21 cellular contexts compared by ENCODE assay signal in genomic region chr3:171495413-171495812, GRCh38. TPM values are rescaled to one million over a fixed set of nuclear protein-coding genes. Genes with fewer than 3 reads are reported as not detected.
A peak's percentile ranks its signal among the peaks of the same experiment; 100 is the strongest.
DNase-seq lines count a peak whose midpoint lies in the region; ATAC-seq and TF ChIP-seq lines count a peak whose summit lies in the region.
"Had no signal": no experiment of that assay in that cellular context is flagged by ENCODE, and none has a peak within 500 bp of the region (broad histone marks: within the 10 kb centered on the region; RNA-seq: fewer than 3 reads in every experiment).

No MANE protein-coding gene starts in this region.

- ATAC-seq in left lung, result peak; percentile 64

- no peak overlapping the region for H3K4me2 ChIP-seq in Karpas-422 (ENCODE audit: low read depth, low read length, poor library complexity, severe bottlenecking)

- H3K4me3 ChIP-seq in left lung, result no peak overlapping the region
- no peak overlapping the region for H3K4me3 ChIP-seq in Karpas-422 (ENCODE audit: low read length)
- H3K4me3 ChIP-seq: Peyer's patch, SJSA1 had no signal

- CTCF ChIA-PET in activated naive CD4-positive, alpha-beta T cell treated with anti-CD3 and anti-CD28 coated beads for 36 hours (lab: Charles Lee), result no interaction called here

- intact Hi-C loops in activated naive CD4-positive, alpha-beta T cell treated with anti-CD3 and anti-CD28 coated beads for 36 hours (cut with micrococcal nuclease), result no loop called here
- intact Hi-C loops in left lung (cut with DNase I), result no loop called here
- intact Hi-C loops in CD14-positive monocyte (cut with micrococcal nuclease), result no loop called here

- no peaks in the 10 kb centered on the region for H3K79me2 ChIP-seq in Karpas-422 (ENCODE audit: low read length)

- peaks cover 0 to 6% of the 10 kb centered on the region in 2 donors for H3K4me1 ChIP-seq in left lung
- H3K4me1 ChIP-seq in Karpas-422 (ENCODE audit: low read length), result no peaks in the 10 kb centered on the region
- H3K4me1 ChIP-seq: Caco-2, Peyer's patch, SJSA1 had no signal

- H3K36me3 ChIP-seq in left lung, result no peaks in the 10 kb centered on the region
- H3K36me3 ChIP-seq in Karpas-422 (ENCODE audit: insufficient read depth, low read length), result no peaks in the 10 kb centered on the region
- H3K36me3 ChIP-seq: Peyer's patch, SJSA1 had no signal

- H3K27me3 Mint-ChIP-seq in T-helper 1 cell treated with Interleukin-12 subunit alpha and Interleukin-12 subunit beta and Interleukin-4 antibody, amounts not matched to agents 30 μg/mL and 1 μg/mL, for 36 hours (ENCODE audit: low read depth), result no peaks in the 10 kb centered on the region
- no peaks in the 10 kb centered on the region for H3K27me3 Mint-ChIP-seq in activated naive CD4-positive, alpha-beta T cell treated with anti-CD3 and anti-CD28 coated beads, Interleukin-2, amount 50 U/mL, for 24 hours
- H3K27me3 Mint-ChIP-seq in activated naive CD4-positive, alpha-beta T cell treated with anti-CD3 and anti-CD28 coated beads for 36 hours (ENCODE audit: low read depth), result no peaks in the 10 kb centered on the region
- H3K27me3 Mint-ChIP-seq in CD14-positive monocyte (ENCODE audit: low read depth in 3 of 3), result no peaks in the 10 kb centered on the region
- H3K27me3 Mint-ChIP-seq: IgD-negative memory B cell had no signal

- H3K27me3 ChIP-seq in left lung, result no peaks in the 10 kb centered on the region
- no peaks in the 10 kb centered on the region for H3K27me3 ChIP-seq in Karpas-422 (ENCODE audit: low read length)
- H3K27me3 ChIP-seq: Peyer's patch, SJSA1 had no signal

- peaks cover 42% of the 10 kb centered on the region for H3K4me1 Mint-ChIP-seq in T-helper 1 cell treated with Interleukin-12 subunit alpha and Interleukin-12 subunit beta and Interleukin-4 antibody, amounts not matched to agents 30 μg/mL and 1 μg/mL, for 36 hours (ENCODE audit: low read depth)
- H3K4me1 Mint-ChIP-seq in activated naive CD4-positive, alpha-beta T cell treated with anti-CD3 and anti-CD28 coated beads, Interleukin-2, amount 50 U/mL, for 24 hours, result peaks cover 68% of the 10 kb centered on the region
- peaks cover 39% of the 10 kb centered on the region for H3K4me1 Mint-ChIP-seq in activated naive CD4-positive, alpha-beta T cell treated with anti-CD3 and anti-CD28 coated beads for 36 hours (ENCODE audit: low read depth)
- H3K4me1 Mint-ChIP-seq in CD14-positive monocyte, result peaks cover 9% of the 10 kb centered on the region

- TF ChIP-seq CTCF in left lung (IDR thresholded peaks at IDR 0.05), result no peak
- TF ChIP-seq CTCF in CD14-positive monocyte (IDR thresholded peaks at IDR 0.05), result no peak

- peak overlapping the region; percentile 89 for H3K27ac Mint-ChIP-seq in T-helper 1 cell treated with Interleukin-12 subunit alpha and Interleukin-12 subunit beta and Interleukin-4 antibody, amounts not matched to agents 30 μg/mL and 1 μg/mL, for 36 hours
- H3K27ac Mint-ChIP-seq in activated naive CD4-positive, alpha-beta T cell treated with anti-CD3 and anti-CD28 coated beads, Interleukin-2, amount 50 U/mL, for 24 hours, result peak overlapping the region; percentile 90
- H3K27ac Mint-ChIP-seq in activated naive CD4-positive, alpha-beta T cell treated with anti-CD3 and anti-CD28 coated beads for 36 hours, result no peak overlapping the region
- no peak overlapping the region for H3K27ac Mint-ChIP-seq in CD14-positive monocyte

- H3K9me2 ChIP-seq in Karpas-422 (replicated peaks; ENCODE audit: insufficient read depth, low read length), result no peaks in the 10 kb centered on the region

- no peak overlapping the region for H3K4me3 Mint-ChIP-seq in T-helper 1 cell treated with Interleukin-12 subunit alpha and Interleukin-12 subunit beta and Interleukin-4 antibody, amounts not matched to agents 30 μg/mL and 1 μg/mL, for 36 hours
- H3K4me3 Mint-ChIP-seq in activated naive CD4-positive, alpha-beta T cell treated with anti-CD3 and anti-CD28 coated beads, Interleukin-2, amount 50 U/mL, for 24 hours, result no peak overlapping the region
- H3K4me3 Mint-ChIP-seq in activated naive CD4-positive, alpha-beta T cell treated with anti-CD3 and anti-CD28 coated beads for 36 hours, result no peak overlapping the region
- H3K4me3 Mint-ChIP-seq in CD14-positive monocyte, result no peak overlapping the region
- H3K4me3 Mint-ChIP-seq: IgD-negative memory B cell had no signal

- DNase-seq in T-helper 1 cell, result no peak
- no peak for DNase-seq in activated naive CD4-positive, alpha-beta T cell treated with anti-CD3 and anti-CD28 coated beads for 36 hours
- DNase-seq in left lung, result no peak
- no peak for DNase-seq in CD14-positive monocyte (ENCODE audit: low spot score)
- no peak for DNase-seq in Karpas-422
- DNase-seq: 8988T, AML-193, C1 segment of cervical spinal cord, Caco-2, DMS 273 treated with DMSO at 0.1 percent for 48 hours, DMS79 treated with DMSO at 0.1 percent for 48 hours, MV-4-11, NCI-H1105 treated with DMSO at 0.1 percent for 48 hours, NCI-H2081, NCI-H446, Peyer's patch had no signal

- no peaks in the 10 kb centered on the region for H4K20me1 ChIP-seq in Karpas-422 (ENCODE audit: insufficient read depth, low read depth, low read length)

- H3K9me3 Mint-ChIP-seq in T-helper 1 cell treated with Interleukin-12 subunit alpha and Interleukin-12 subunit beta and Interleukin-4 antibody, amounts not matched to agents 30 μg/mL and 1 μg/mL, for 36 hours, result no peaks in the 10 kb centered on the region
- H3K9me3 Mint-ChIP-seq in activated naive CD4-positive, alpha-beta T cell treated with anti-CD3 and anti-CD28 coated beads, Interleukin-2, amount 50 U/mL, for 24 hours, result no peaks in the 10 kb centered on the region
- H3K9me3 Mint-ChIP-seq in activated naive CD4-positive, alpha-beta T cell treated with anti-CD3 and anti-CD28 coated beads for 36 hours, result no peaks in the 10 kb centered on the region
- no peaks in the 10 kb centered on the region for H3K9me3 Mint-ChIP-seq in CD14-positive monocyte
- H3K9me3 Mint-ChIP-seq: IgD-negative memory B cell had no signal

- H3K9ac ChIP-seq in Karpas-422 (ENCODE audit: low read length), result no peak overlapping the region

- H3K9me3 ChIP-seq in left lung (no peaks in the 10 kb centered on the region), Karpas-422 (ENCODE audit: low read length) (no peaks in the 10 kb centered on the region)
- H3K9me3 ChIP-seq: Caco-2, Peyer's patch, SJSA1 had no signal

- H2AFZ ChIP-seq in Karpas-422 (ENCODE audit: low read length), result no peak overlapping the region

- H3K27ac ChIP-seq in left lung (no peak overlapping the region), Karpas-422 (ENCODE audit: low read length) (no peak overlapping the region)
- H3K27ac ChIP-seq: Peyer's patch, SJSA1 had no signal

- peaks cover 5% of the 10 kb centered on the region for H3K36me3 Mint-ChIP-seq in T-helper 1 cell treated with Interleukin-12 subunit alpha and Interleukin-12 subunit beta and Interleukin-4 antibody, amounts not matched to agents 30 μg/mL and 1 μg/mL, for 36 hours (ENCODE audit: low read depth)
- H3K36me3 Mint-ChIP-seq in activated naive CD4-positive, alpha-beta T cell treated with anti-CD3 and anti-CD28 coated beads, Interleukin-2, amount 50 U/mL, for 24 hours, result no peaks in the 10 kb centered on the region
- peaks cover 2% of the 10 kb centered on the region for H3K36me3 Mint-ChIP-seq in activated naive CD4-positive, alpha-beta T cell treated with anti-CD3 and anti-CD28 coated beads for 36 hours (ENCODE audit: low read depth)
- H3K36me3 Mint-ChIP-seq in CD14-positive monocyte, result no peaks in the 10 kb centered on the region
- H3K36me3 Mint-ChIP-seq: IgD-negative memory B cell had no signal

RNA-seq across cellular contexts. Expression of gene TNIK, which starts 35.2 kb away (rescaled TPM):
- 10 to 100 TPM; 27.0 to 28.8 TPM for total RNA-seq in activated naive CD4-positive, alpha-beta T cell treated with anti-CD3 and anti-CD28 coated beads for 36 hours
- total RNA-seq in left lung, result 10 to 100 TPM; 41.3 to 42.0 TPM
- under 1 TPM; 0.36 to 0.75 TPM for polyA plus RNA-seq in CD14-positive monocyte
- 0.14 TPM in 1 of 2 replicates, not detected in the other for total RNA-seq in Karpas-422 (2014; rRNA removed; shearing (Covaris generic); ENCODE audit: low replicate concordance)
- total RNA-seq: OCI-LY7 had no signal

Comparison
In these comparisons a context has a peak if more than half of its experiments do, and no peak if none do; other contexts are left out.
1. H3K27ac Mint-ChIP-seq: peak in T-helper 1 cell treated with Interleukin-12 subunit alpha and Interleukin-12 subunit beta and Interleukin-4 antibody, amounts not matched to agents 30 μg/mL and 1 μg/mL, for 36 hours (single experiment) and activated naive CD4-positive, alpha-beta T cell treated with anti-CD3 and anti-CD28 coated beads, Interleukin-2, amount 50 U/mL, for 24 hours (single experiment); none in activated naive CD4-positive, alpha-beta T cell treated with anti-CD3 and anti-CD28 coated beads for 36 hours (single experiment) and CD14-positive monocyte (0 of 7).
2. RNA of gene TNIK, which starts 35.2 kb away (total RNA-seq): 41.3 to 42.0 TPM in left lung and 27.0 to 28.8 TPM in activated naive CD4-positive, alpha-beta T cell treated with anti-CD3 and anti-CD28 coated beads for 36 hours; 0.14 TPM in Karpas-422; every median in the first group is over 10 times any median in the second.